ENCODE assay signal across 1 cellular context in genomic region chr4:182265881-182266280, GRCh38.
TF ChIP-seq lines count a peak whose summit lies in the region.

No MANE protein-coding gene starts in this region.

TF ChIP-seq in GM23338, 12 proteins besides CTCF, POLR2A, EP300 and RAD21 (continued from another document):
- TF ChIP-seq REST (IDR thresholded peaks at IDR 0.05; ENCODE audit: unreplicated experiment) (no peak), POLR2AphosphoS5 (IDR thresholded peaks at IDR 0.05; ENCODE audit: low read depth) (no peak), ZNF462 (CRISPR knock-in tag; IDR thresholded peaks at IDR 0.05) (no peak), ETS1 (IDR thresholded peaks at IDR 0.05) (no peak), ZNF114 (CRISPR knock-in tag; IDR thresholded peaks at IDR 0.05) (no peak)
